Comparison of ENCODE assay signal across 26 cellular contexts in the genomic region with DNA sequence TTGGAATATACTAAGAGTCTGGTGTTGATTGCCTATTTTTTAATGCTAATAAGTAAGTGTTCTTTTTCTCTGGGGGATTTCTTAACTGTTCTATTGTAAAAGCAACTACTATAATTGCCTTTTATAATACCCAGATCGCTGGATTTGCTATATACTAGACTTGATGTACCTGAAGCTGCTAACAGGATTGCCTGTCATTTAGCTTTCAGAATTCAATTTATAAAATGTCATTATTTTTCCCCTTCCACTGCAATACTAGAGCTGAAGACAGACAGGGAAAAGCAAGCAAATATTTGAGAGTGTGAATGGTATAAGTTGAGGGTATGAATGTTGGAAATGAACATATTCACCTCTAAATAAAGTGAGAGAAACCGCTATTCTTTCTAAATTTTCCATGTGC.
"Had no signal": no experiment of that assay in that cellular context is flagged by ENCODE, and none has a peak within 500 bp of the region (broad histone marks: within the 10 kb centered on the region; RNA-seq: fewer than 3 reads in every experiment).

No MANE protein-coding gene starts in this region.

- H3K36me3 ChIP-seq: stomach, suprapubic skin, thoracic aorta, thyroid gland, tibial artery, tibial nerve, transverse colon, upper lobe of left lung, upper lobe of right lung, uterus, vagina had no signal

- H3K4me3 ChIP-seq: stomach, suprapubic skin, testis, thoracic aorta, thyroid gland, tibial artery, tibial nerve, transverse colon, upper lobe of left lung, upper lobe of right lung, uterus, vagina had no signal

- H3K27me3 ChIP-seq: stomach, suprapubic skin, testis, thyroid gland, tibial artery, tibial nerve, transverse colon, upper lobe of left lung, upper lobe of right lung, uterus, vagina had no signal

- ATAC-seq: stimulated activated effector memory CD8-positive, alpha-beta T cell treated with anti-CD3 and anti-CD28 coated beads, Interleukin-12 subunit alpha, Interleukin-12 subunit beta, amount 100 ng/mL, for 72 hours; stimulated activated memory B cell treated with anti-CD40 and anti-IgM and Interleukin-4, amounts not matched to agents 10 μg/mL and 1 μg/mL and 100 μg/mL, for 72 hours; stimulated activated naive B cell treated with anti-CD40 and anti-IgM and Interleukin-4, amounts not matched to agents 10 μg/mL and 1 μg/mL and 100 μg/mL, for 72 hours; stimulated activated naive CD8-positive, alpha-beta T cell treated with anti-CD3 and anti-CD28 coated beads, Interleukin-15, amount 100 ng/mL, for 72 hours; stimulated activated naive CD8-positive, alpha-beta T cell treated with anti-CD3 and anti-CD28 coated beads, Interleukin-15, Interleukin-2, amounts not matched to agents 100 U/mL and 50 U/mL, for 24 hours; upper lobe of right lung had no signal

- H3K9me3 ChIP-seq: stomach, suprapubic skin, testis, thoracic aorta, thyroid gland, tibial artery, tibial nerve, transverse colon, upper lobe of left lung, upper lobe of right lung, uterus, vagina had no signal

- H3K27ac ChIP-seq: stomach, suprapubic skin, testis, thoracic aorta, thyroid gland, tibial artery, tibial nerve, transverse colon, upper lobe of left lung, upper lobe of right lung, uterus, vagina had no signal

- DNase-seq: stimulated activated CD4-positive, alpha-beta T cell treated with anti-CD3 and anti-CD28 coated beads, Interleukin-2, amount 100 ng/mL, for 48 hours; stimulated activated CD4-positive, alpha-beta T cell treated with anti-CD3 and anti-CD28 coated beads, Interleukin-4, amount 100 ng/mL, for 1 hour; stimulated activated CD4-positive, alpha-beta T cell treated with anti-CD3 and anti-CD28 coated beads, Interleukin-4, amount 100 ng/mL, for 24 hours; stimulated activated CD4-positive, alpha-beta T cell treated with anti-CD3 and anti-CD28 coated beads, Interleukin-4, amount 100 ng/mL, for 4 hours; stimulated activated CD8-positive, alpha-beta memory T cell treated with anti-CD3 and anti-CD28 coated beads, Interleukin-4, amount 100 ng/mL, for 48 hours; stimulated activated naive B cell treated with anti-CD40 and anti-IgM and Interleukin-4, amounts not matched to agents 10 μg/mL and 1 μg/mL and 100 μg/mL, for 72 hours; stimulated activated naive CD4-positive, alpha-beta T cell; stimulated activated naive CD4-positive, alpha-beta T cell treated with Interleukin-2 at 50 U/mL for 16 hours; stimulated activated naive CD8-positive, alpha-beta T cell treated with anti-CD3 and anti-CD28 coated beads, Interleukin-15, amount 100 ng/mL, for 72 hours; stimulated activated naive CD8-positive, alpha-beta T cell treated with anti-CD3 and anti-CD28 coated beads, Interleukin-15, Interleukin-2, amounts not matched to agents 100 U/mL and 50 U/mL, for 24 hours; stomach; substantia nigra; testis; thyroid gland; tibial artery; transverse colon; trophoblast cell; upper lobe of left lung; upper lobe of right lung; uterus had no signal
